26 cellular contexts compared by ENCODE assay signal in genomic region chr1:2334366-2334765, GRCh38.
"Had no signal": no experiment of that assay in that cellular context is flagged by ENCODE, and none has a peak within 500 bp of the region (broad histone marks: within the 10 kb centered on the region; RNA-seq: fewer than 3 reads in every experiment).

No MANE protein-coding gene starts in this region.

- H3K27ac Mint-ChIP-seq: activated naive CD4-positive, alpha-beta T cell treated with anti-CD3 and anti-CD28 coated beads for 36 hours; activated naive CD8-positive, alpha-beta T cell treated with anti-CD3 and anti-CD28 coated beads for 36 hours; activated T-helper 1 cell treated with anti-CD3 and anti-CD28 coated beads, Interleukin-12 subunit alpha, Interleukin-12 subunit beta, Interleukin-2, Interleukin-4 antibody, amounts not matched to agents 30 ng/mL and 10 ng/mL and 1 ng/mL, durations not matched to agents 14 hours and 24 hours and 36 hours; stimulated activated naive B cell treated with anti-CD40 and anti-IgM and Interleukin-4, amounts not matched to agents 10 μg/mL and 1 μg/mL and 100 μg/mL, for 72 hours; T-helper 1 cell treated with Interleukin-12 subunit alpha and Interleukin-12 subunit beta and Interleukin-4 antibody, amounts not matched to agents 30 μg/mL and 1 μg/mL, for 36 hours had no signal

- H3K27me3 ChIP-seq: adrenal gland, body of pancreas, esophagus muscularis mucosa, right atrium auricular region, suprapubic skin, tibial nerve had no signal

- H3K4me3 Mint-ChIP-seq: activated naive CD4-positive, alpha-beta T cell treated with anti-CD3 and anti-CD28 coated beads for 36 hours; activated naive CD8-positive, alpha-beta T cell treated with anti-CD3 and anti-CD28 coated beads for 36 hours; activated T-helper 1 cell treated with anti-CD3 and anti-CD28 coated beads, Interleukin-12 subunit alpha, Interleukin-12 subunit beta, Interleukin-2, Interleukin-4 antibody, amounts not matched to agents 30 ng/mL and 10 ng/mL and 1 ng/mL, durations not matched to agents 14 hours and 24 hours and 36 hours; stimulated activated naive B cell treated with anti-CD40 and anti-IgM and Interleukin-4, amounts not matched to agents 10 μg/mL and 1 μg/mL and 100 μg/mL, for 72 hours; T-helper 1 cell treated with Interleukin-12 subunit alpha and Interleukin-12 subunit beta and Interleukin-4 antibody, amounts not matched to agents 30 μg/mL and 1 μg/mL, for 36 hours had no signal

- H3K9me3 ChIP-seq: adrenal gland, body of pancreas, esophagus muscularis mucosa, left ventricle myocardium inferior, right atrium auricular region, suprapubic skin, tibial nerve had no signal

- H3K4me1 ChIP-seq: adrenal gland, parathyroid adenoma had no signal

- H3K4me3 ChIP-seq: adrenal gland, body of pancreas, esophagus muscularis mucosa, left ventricle myocardium inferior, lung, right atrium auricular region, smooth muscle cell, suprapubic skin, tibial nerve had no signal

- H3K4me1 Mint-ChIP-seq: activated naive CD8-positive, alpha-beta T cell treated with anti-CD3 and anti-CD28 coated beads for 36 hours; stimulated activated naive B cell treated with anti-CD40 and anti-IgM and Interleukin-4, amounts not matched to agents 10 μg/mL and 1 μg/mL and 100 μg/mL, for 72 hours had no signal

- H3K36me3 ChIP-seq: adrenal gland, esophagus muscularis mucosa, left ventricle myocardium inferior, right atrium auricular region, suprapubic skin, WERI-Rb-1 had no signal

- H3K27me3 Mint-ChIP-seq: activated naive CD8-positive, alpha-beta T cell treated with anti-CD3 and anti-CD28 coated beads for 36 hours had no signal

- H3K9me3 Mint-ChIP-seq: activated naive CD4-positive, alpha-beta T cell treated with anti-CD3 and anti-CD28 coated beads for 36 hours; activated naive CD8-positive, alpha-beta T cell treated with anti-CD3 and anti-CD28 coated beads for 36 hours; activated T-helper 1 cell treated with anti-CD3 and anti-CD28 coated beads, Interleukin-12 subunit alpha, Interleukin-12 subunit beta, Interleukin-2, Interleukin-4 antibody, amounts not matched to agents 30 ng/mL and 10 ng/mL and 1 ng/mL, durations not matched to agents 14 hours and 24 hours and 36 hours; stimulated activated naive B cell treated with anti-CD40 and anti-IgM and Interleukin-4, amounts not matched to agents 10 μg/mL and 1 μg/mL and 100 μg/mL, for 72 hours; T-helper 1 cell treated with Interleukin-12 subunit alpha and Interleukin-12 subunit beta and Interleukin-4 antibody, amounts not matched to agents 30 μg/mL and 1 μg/mL, for 36 hours had no signal

- H3K27ac ChIP-seq: adrenal gland, body of pancreas, esophagus muscularis mucosa, left ventricle myocardium inferior, parathyroid adenoma, right atrium auricular region, suprapubic skin, tibial nerve, WERI-Rb-1 had no signal

- DNase-seq: activated CD4-positive, alpha-beta T cell treated with anti-CD3 and anti-CD28 coated beads for 48 hours; activated CD4-positive, alpha-beta T cell treated with anti-CD3 and anti-CD28 coated beads, Interleukin-2, amount 50 U/mL, for 48 hours; activated CD8-positive, alpha-beta memory T cell treated with anti-CD3 and anti-CD28 coated beads for 24 hours; activated effector memory CD4-positive, alpha-beta T cell treated with anti-CD3 and anti-CD28 coated beads, Interleukin-2, amount 50 U/mL, for 16 hours; activated naive CD4-positive, alpha-beta T cell treated with anti-CD3 and anti-CD28 coated beads for 36 hours; activated naive CD8-positive, alpha-beta T cell treated with anti-CD3 and anti-CD28 coated beads for 36 hours; adrenal gland; aorta; body of pancreas; glutamatergic neuron; left ventricle myocardium inferior; occipital lobe; stimulated activated CD4-positive, alpha-beta T cell treated with anti-CD3 and anti-CD28 coated beads, Interleukin-1b, Interleukin-23, amount 100 ng/mL, for 48 hours; stimulated activated naive B cell treated with anti-CD40 and anti-IgM and Interleukin-4, amounts not matched to agents 10 μg/mL and 1 μg/mL and 100 μg/mL, for 72 hours; T-helper 9 cell; WERI-Rb-1 had no signal

- H3K36me3 Mint-ChIP-seq: activated naive CD8-positive, alpha-beta T cell treated with anti-CD3 and anti-CD28 coated beads for 36 hours; stimulated activated naive B cell treated with anti-CD40 and anti-IgM and Interleukin-4, amounts not matched to agents 10 μg/mL and 1 μg/mL and 100 μg/mL, for 72 hours had no signal

- ATAC-seq: activated CD4-positive, CD25-positive, alpha-beta regulatory T cell treated with anti-CD3 and anti-CD28 coated beads, Interleukin-2, amount 50 U/mL, for 24 hours; body of pancreas; stimulated activated naive B cell treated with anti-CD40 and anti-IgM and Interleukin-4, amounts not matched to agents 10 μg/mL and 1 μg/mL and 100 μg/mL, for 72 hours had no signal
